17 cellular contexts compared by ENCODE assay signal in genomic region chr7:137674551-137675409, GRCh38.
"Had no signal": no experiment of that assay in that cellular context is flagged by ENCODE, and none has a peak within 500 bp of the region (broad histone marks: within the 10 kb centered on the region; RNA-seq: fewer than 3 reads in every experiment).

No MANE protein-coding gene starts in this region.

- H3K27me3 Mint-ChIP-seq: memory B cell had no signal

- H3K36me3 ChIP-seq: heart right ventricle, neural progenitor cell, ovary, tibial artery, upper lobe of left lung, vagina had no signal

- H3K4me1 Mint-ChIP-seq: mesothelial cell of epicardium, natural killer cell, neural progenitor cell had no signal

- H3K4me2 ChIP-seq: neural progenitor cell had no signal

- H3K4me3 Mint-ChIP-seq: memory B cell, mesothelial cell of epicardium, natural killer cell, neural progenitor cell had no signal

- H3K27ac Mint-ChIP-seq: memory B cell, mesothelial cell of epicardium, natural killer cell, neural progenitor cell had no signal

- H3K4me1 ChIP-seq: heart right ventricle, neural progenitor cell, tibial artery, upper lobe of left lung, vagina had no signal

- H2AFZ ChIP-seq: neural progenitor cell had no signal

- ATAC-seq: esophagus mucosa, heart right ventricle, left lobe of liver, natural killer cell, right cardiac atrium had no signal

- DNase-seq: effector memory CD4-positive, alpha-beta T cell; heart right ventricle; islet precursor cell; natural killer cell; ovary; right cardiac atrium; small intestine; stimulated activated CD4-positive, alpha-beta T cell treated with anti-CD3 and anti-CD28 coated beads, Interleukin-12 subunit alpha, Interleukin-12 subunit beta, amount 100 ng/mL, for 4 hours; stimulated activated naive CD4-positive, alpha-beta T cell; tibial artery; upper lobe of left lung had no signal

- H3K27ac ChIP-seq: heart right ventricle, neural progenitor cell, ovary, tibial artery, upper lobe of left lung, vagina had no signal

- H3K9me3 Mint-ChIP-seq: memory B cell, mesothelial cell of epicardium, natural killer cell, neural progenitor cell had no signal

- H3K36me3 Mint-ChIP-seq: memory B cell, mesothelial cell of epicardium, natural killer cell, neural progenitor cell had no signal

- H3K27me3 ChIP-seq: heart right ventricle, neural progenitor cell, ovary, tibial artery, upper lobe of left lung, vagina had no signal

- H3K4me3 ChIP-seq: heart right ventricle, neural progenitor cell, ovary, tibial artery, upper lobe of left lung, vagina had no signal
